ENCODE assay signal across 12 cellular contexts in the genomic region with DNA sequence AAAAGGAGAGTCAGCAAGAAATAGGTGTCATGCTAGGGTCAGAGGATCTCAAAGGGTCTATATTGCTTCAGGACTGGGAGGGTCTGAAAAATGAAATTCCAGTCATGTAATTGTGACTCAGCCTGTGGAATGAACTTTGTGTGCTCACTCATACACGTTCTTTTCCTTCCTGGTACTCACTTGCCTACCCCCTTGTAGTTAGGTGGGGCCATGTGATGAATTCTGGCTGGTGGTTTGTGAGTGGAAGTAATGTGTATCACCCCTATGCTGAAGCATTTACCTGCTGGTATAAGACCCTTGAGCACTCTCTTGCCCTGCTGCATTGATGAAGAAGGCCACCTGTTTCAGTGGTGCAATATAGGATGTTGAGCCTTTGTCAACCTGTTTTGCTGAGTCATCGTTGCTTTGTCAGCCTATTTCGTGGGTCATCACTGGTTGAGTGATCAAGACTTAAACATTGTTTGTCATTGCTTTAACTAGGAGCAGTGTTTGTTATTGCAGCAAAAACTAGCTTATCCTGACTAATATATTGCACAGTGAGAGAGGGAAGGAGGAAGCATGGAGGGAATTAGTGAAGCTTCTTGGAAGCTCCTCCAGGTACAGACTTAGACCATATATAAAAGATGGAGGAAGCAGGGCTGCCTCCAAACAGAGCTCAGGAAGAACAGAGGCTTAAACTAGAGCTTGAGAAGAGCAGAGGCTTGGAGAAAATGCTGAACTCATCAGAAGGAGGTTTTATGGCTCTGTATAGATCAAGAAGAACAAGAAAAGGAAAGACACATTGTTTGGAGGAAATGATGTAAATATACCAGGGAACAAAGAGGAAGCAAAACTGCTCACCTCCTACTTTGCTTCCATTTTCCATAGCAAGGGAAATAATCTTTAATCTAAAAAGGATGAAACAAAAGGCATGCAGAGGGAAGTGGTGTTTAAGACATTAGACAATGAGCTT. TPM values are rescaled to one million over a fixed set of nuclear protein-coding genes. Genes with fewer than 3 reads are reported as not detected.
DNase-seq lines count a peak whose midpoint lies in the region; ATAC-seq and TF ChIP-seq lines count a peak whose summit lies in the region.
"Had no signal": no experiment of that assay in that cellular context is flagged by ENCODE, and none has a peak within 500 bp of the region (broad histone marks: within the 10 kb centered on the region; RNA-seq: fewer than 3 reads in every experiment).

No MANE protein-coding gene starts in this region.

- in situ Hi-C loops in GM23248 (cut with MboI), result no loop called here

- H3K4me1 ChIP-seq in GM23248 (ENCODE audit: insufficient read depth), result peaks cover 7% of the 10 kb centered on the region; the same call in 1 of the 2 replicates

- H3K36me3 ChIP-seq in GM23248 (ENCODE audit: low read depth), result no peaks in the 10 kb centered on the region

- H3K27ac ChIP-seq in GM23248, result no peak overlapping the region

- ATAC-seq in omental fat pad (ENCODE audit: low FRiP score) (peak; percentile 67), SK-N-SH treated with all-trans-retinoic acid at 6 μM for 48 hours (no peak)

- no peak overlapping the region for H2AFZ ChIP-seq in GM23248

- DNase-seq in GM23248 (peak; percentile 52), OCI-M1 (lab: John Stamatoyannopoulos, UW) (peak; percentile 15), epithelial cell of esophagus (ENCODE audit: low read depth) (peak; percentile 65), omental fat pad (ENCODE audit: low spot score) (no peak), glomerular visceral epithelial cell (ENCODE audit: extremely low spot score) (no peak), NCI-H1436 (lab: John Stamatoyannopoulos, UW) (no peak)
- DNase-seq: activated CD8-positive, alpha-beta memory T cell treated with anti-CD3 and anti-CD28 coated beads, Interleukin-2, amount 50 U/mL, for 48 hours; effector CD8-positive, alpha-beta T cell; H7; NCI-H1930; NK-92 treated with Interleukin-12 subunit alpha and Interleukin-12 subunit beta, amount 100 ng/mL, for 24 hours had no signal

- H3K4me2 ChIP-seq in GM23248 (ENCODE audit: unreplicated experiment), result no peak overlapping the region

- H3K27me3 ChIP-seq in GM23248 (replicated peaks; ENCODE audit: insufficient read depth), result no peaks in the 10 kb centered on the region

- H3K9me2 ChIP-seq in GM23248 (ENCODE audit: insufficient read depth), result no peaks in the 10 kb centered on the region

- H3K79me2 ChIP-seq in GM23248 (ENCODE audit: insufficient read depth), result no peaks in the 10 kb centered on the region

- H3F3A ChIP-seq in GM23248 (ENCODE audit: insufficient read depth), result no peaks in the 10 kb centered on the region

- no peak overlapping the region for H3K4me3 ChIP-seq in GM23248
- no peak overlapping the region for H3K4me3 ChIP-seq in epithelial cell of esophagus (ENCODE audit: low read length)

- H3K9ac ChIP-seq in GM23248, result no peak overlapping the region

- no peaks in the 10 kb centered on the region for H3K9me3 ChIP-seq in GM23248 (ENCODE audit: low read depth)

- no peak for TF ChIP-seq CTCF in epithelial cell of esophagus (IDR thresholded peaks at IDR 0.05; ENCODE audit: insufficient read depth, low read depth, low read length, missing control alignments)
- TF ChIP-seq CTCF in omental fat pad (IDR thresholded peaks at IDR 0.05), result no peak

- H4K20me1 ChIP-seq in GM23248 (ENCODE audit: insufficient read depth), result no peaks in the 10 kb centered on the region

- 54 to 56% methylated on average over 3 of the region's 3 CpGs for WGBS in GM23248 (ENCODE audit: low coverage in 1 of 2, low lambda C conversion rate in 2 of 2, missing lambda C conversion rate in 2 of 2), 2 experiments

TF ChIP-seq in SK-N-SH treated with all-trans-retinoic acid at 6 μM for 48 hours, 23 proteins besides CTCF, POLR2A, EP300 and RAD21 (continues in another document):
- TF ChIP-seq OSR1 (CRISPR knock-in tag; IDR thresholded peaks at IDR 0.05), result no peak
- no peak for TF ChIP-seq CSDC2 (CRISPR knock-in tag; IDR thresholded peaks at IDR 0.05)
- TF ChIP-seq TOX (CRISPR knock-in tag; IDR thresholded peaks at IDR 0.05; ENCODE audit: borderline replicate concordance), result no peak
- TF ChIP-seq PPARA (CRISPR knock-in tag; IDR thresholded peaks at IDR 0.05; ENCODE audit: borderline replicate concordance), result no peak
- no peak for TF ChIP-seq BACH2 (CRISPR knock-in tag; IDR thresholded peaks at IDR 0.05; ENCODE audit: borderline replicate concordance)
- no peak for TF ChIP-seq ARNTL (CRISPR knock-in tag; IDR thresholded peaks at IDR 0.05; ENCODE audit: borderline replicate concordance, low read depth)
- TF ChIP-seq ESRRG (CRISPR knock-in tag; IDR thresholded peaks at IDR 0.05), result no peak
- TF ChIP-seq, protein P1, sequence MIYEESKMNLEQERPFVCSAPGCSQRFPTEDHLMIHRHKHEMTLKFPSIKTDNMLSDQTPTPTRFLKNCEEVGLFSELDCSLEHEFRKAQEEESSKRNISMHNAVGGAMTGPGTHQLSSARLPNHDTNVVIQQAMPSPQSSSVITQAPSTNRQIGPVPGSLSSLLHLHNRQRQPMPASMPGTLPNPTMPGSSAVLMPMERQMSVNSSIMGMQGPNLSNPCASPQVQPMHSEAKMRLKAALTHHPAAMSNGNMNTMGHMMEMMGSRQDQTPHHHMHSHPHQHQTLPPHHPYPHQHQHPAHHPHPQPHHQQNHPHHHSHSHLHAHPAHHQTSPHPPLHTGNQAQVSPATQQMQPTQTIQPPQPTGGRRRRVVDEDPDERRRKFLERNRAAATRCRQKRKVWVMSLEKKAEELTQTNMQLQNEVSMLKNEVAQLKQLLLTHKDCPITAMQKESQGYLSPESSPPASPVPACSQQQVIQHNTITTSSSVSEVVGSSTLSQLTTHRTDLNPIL (CRISPR knock-in tag; IDR thresholded peaks at IDR 0.05; ENCODE audit: low read depth), result no peak
- no peak for TF ChIP-seq ISL1 (CRISPR knock-in tag; IDR thresholded peaks at IDR 0.05)
- TF ChIP-seq CSRNP3 (CRISPR knock-in tag; IDR thresholded peaks at IDR 0.05), result no peak
- TF ChIP-seq, protein P2, sequence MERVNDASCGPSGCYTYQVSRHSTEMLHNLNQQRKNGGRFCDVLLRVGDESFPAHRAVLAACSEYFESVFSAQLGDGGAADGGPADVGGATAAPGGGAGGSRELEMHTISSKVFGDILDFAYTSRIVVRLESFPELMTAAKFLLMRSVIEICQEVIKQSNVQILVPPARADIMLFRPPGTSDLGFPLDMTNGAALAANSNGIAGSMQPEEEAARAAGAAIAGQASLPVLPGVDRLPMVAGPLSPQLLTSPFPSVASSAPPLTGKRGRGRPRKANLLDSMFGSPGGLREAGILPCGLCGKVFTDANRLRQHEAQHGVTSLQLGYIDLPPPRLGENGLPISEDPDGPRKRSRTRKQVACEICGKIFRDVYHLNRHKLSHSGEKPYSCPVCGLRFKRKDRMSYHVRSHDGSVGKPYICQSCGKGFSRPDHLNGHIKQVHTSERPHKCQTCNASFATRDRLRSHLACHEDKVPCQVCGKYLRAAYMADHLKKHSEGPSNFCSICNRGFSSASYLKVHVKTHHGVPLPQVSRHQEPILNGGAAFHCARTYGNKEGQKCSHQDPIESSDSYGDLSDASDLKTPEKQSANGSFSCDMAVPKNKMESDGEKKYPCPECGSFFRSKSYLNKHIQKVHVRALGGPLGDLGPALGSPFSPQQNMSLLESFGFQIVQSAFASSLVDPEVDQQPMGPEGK (CRISPR knock-in tag; IDR thresholded peaks at IDR 0.05; ENCODE audit: borderline replicate concordance), result no peak
- TF ChIP-seq, protein P3, sequence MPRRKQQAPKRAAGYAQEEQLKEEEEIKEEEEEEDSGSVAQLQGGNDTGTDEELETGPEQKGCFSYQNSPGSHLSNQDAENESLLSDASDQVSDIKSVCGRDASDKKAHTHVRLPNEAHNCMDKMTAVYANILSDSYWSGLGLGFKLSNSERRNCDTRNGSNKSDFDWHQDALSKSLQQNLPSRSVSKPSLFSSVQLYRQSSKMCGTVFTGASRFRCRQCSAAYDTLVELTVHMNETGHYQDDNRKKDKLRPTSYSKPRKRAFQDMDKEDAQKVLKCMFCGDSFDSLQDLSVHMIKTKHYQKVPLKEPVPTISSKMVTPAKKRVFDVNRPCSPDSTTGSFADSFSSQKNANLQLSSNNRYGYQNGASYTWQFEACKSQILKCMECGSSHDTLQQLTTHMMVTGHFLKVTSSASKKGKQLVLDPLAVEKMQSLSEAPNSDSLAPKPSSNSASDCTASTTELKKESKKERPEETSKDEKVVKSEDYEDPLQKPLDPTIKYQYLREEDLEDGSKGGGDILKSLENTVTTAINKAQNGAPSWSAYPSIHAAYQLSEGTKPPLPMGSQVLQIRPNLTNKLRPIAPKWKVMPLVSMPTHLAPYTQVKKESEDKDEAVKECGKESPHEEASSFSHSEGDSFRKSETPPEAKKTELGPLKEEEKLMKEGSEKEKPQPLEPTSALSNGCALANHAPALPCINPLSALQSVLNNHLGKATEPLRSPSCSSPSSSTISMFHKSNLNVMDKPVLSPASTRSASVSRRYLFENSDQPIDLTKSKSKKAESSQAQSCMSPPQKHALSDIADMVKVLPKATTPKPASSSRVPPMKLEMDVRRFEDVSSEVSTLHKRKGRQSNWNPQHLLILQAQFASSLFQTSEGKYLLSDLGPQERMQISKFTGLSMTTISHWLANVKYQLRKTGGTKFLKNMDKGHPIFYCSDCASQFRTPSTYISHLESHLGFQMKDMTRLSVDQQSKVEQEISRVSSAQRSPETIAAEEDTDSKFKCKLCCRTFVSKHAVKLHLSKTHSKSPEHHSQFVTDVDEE (CRISPR knock-in tag; IDR thresholded peaks at IDR 0.05), result no peak
- no peak for TF ChIP-seq RARB (CRISPR knock-in tag; IDR thresholded peaks at IDR 0.05)
- no peak for TF ChIP-seq SNAI2 (CRISPR knock-in tag; IDR thresholded peaks at IDR 0.05)
- TF ChIP-seq ZNF70 (CRISPR knock-in tag; IDR thresholded peaks at IDR 0.05), result no peak
- TF ChIP-seq GLIS3 (CRISPR knock-in tag; IDR thresholded peaks at IDR 0.05), result no peak

RNA-seq across cellular contexts. Expression of gene TLNRD1, which starts 29.0 kb away (rescaled TPM):
- total RNA-seq in GM23248 (2014; rRNA removed; shearing (Covaris generic)), result 10.7 and 11.5 TPM in 2 replicates
- 2.8 and 2.9 TPM in 2 replicates for polyA plus RNA-seq in GM23248 (2016; fragmentation: Nextera tagmentation; extraction: Ambion mirVana)
- total RNA-seq in omental fat pad, result 10 to 100 TPM; 39.0 to 59.4 (median 41.8) TPM

RNA-seq across cellular contexts. Expression of gene MESD, which starts 40.1 kb away (rescaled TPM):
- 22.3 and 23.0 TPM in 2 replicates for total RNA-seq in GM23248 (2014; rRNA removed; shearing (Covaris generic))
- polyA plus RNA-seq in GM23248 (2016; fragmentation: Nextera tagmentation; extraction: Ambion mirVana), result 35.5 and 37.8 TPM in 2 replicates
- 10 to 100 TPM; 19.5 to 26.1 (median 22.6) TPM for total RNA-seq in omental fat pad

Comparison
In these comparisons a context has a peak if more than half of its experiments do, and no peak if none do; other contexts are left out.
1. DNase-seq: peak in GM23248 (single experiment), OCI-M1 (single experiment) and epithelial cell of esophagus (single experiment); none in omental fat pad (single experiment), glomerular visceral epithelial cell (single experiment) and NCI-H1436 (single experiment).